8 cellular contexts compared by ENCODE assay signal in genomic region chr7:156640257-156640948, GRCh38. TPM values are rescaled to one million over a fixed set of nuclear protein-coding genes. Genes with fewer than 3 reads are reported as not detected.
A peak's percentile ranks its signal among the peaks of the same experiment; 100 is the strongest.
DNase-seq lines count a peak whose midpoint lies in the region; ATAC-seq and TF ChIP-seq lines count a peak whose summit lies in the region.

RNF32 (plus strand) TSS chr7:156640774; CDS start chr7:156643878, 3,104 bp downstream.

- ATAC-seq in GM19025 (IDR thresholded peaks at IDR 0.05; ENCODE audit: low read depth, unreplicated experiment) (peak; percentile 76), HG03342 (IDR thresholded peaks at IDR 0.05; ENCODE audit: unreplicated experiment) (peak; percentile 77), lung (ENCODE audit: insufficient read depth, low FRiP score) (peak; percentile 97)

- TF ChIP-seq CTCF in AG09319 (IDR thresholded peaks at IDR 0.05; ENCODE audit: low read depth, low read length) (no peak), lung (IDR thresholded peaks at IDR 0.05; ENCODE audit: control extremely low read depth, extremely low read depth) (no peak)

- H3K4me3 ChIP-seq in lung: peak within 1 kb of the TSS; percentile 86

- peaks cover 0 to 7% of the 10 kb centered on the region in 2 donors for H3K4me1 ChIP-seq in lung (ENCODE audit: control insufficient read depth in 2 of 2, insufficient read depth in 2 of 2, low read length in 2 of 2)

- no peaks in the 10 kb centered on the region for H3K27me3 ChIP-seq in lung (ENCODE audit: control insufficient read depth, insufficient read depth)

- no peaks in the 10 kb centered on the region for H3K36me3 ChIP-seq in lung (ENCODE audit: control insufficient read depth in 2 of 2, insufficient read depth in 2 of 2, low read length in 2 of 2)

- no peaks in the 10 kb centered on the region for H3K9me3 ChIP-seq in lung (ENCODE audit: control insufficient read depth in 2 of 2, insufficient read depth in 1 of 2, low read length in 1 of 2)

- 2% methylated on average over 74 to 85 of the region's 85 CpGs for WGBS in lung, 2 donors

- peak within 1 kb of the TSS; percentile 26 to 92 for H3K27ac ChIP-seq in lung (ENCODE audit: low read depth in 1 of 2, low read length in 1 of 2)

- DNase-seq in AG09319 (ENCODE audit: extremely low read depth, low read depth) (peak; percentile 83), NCI-H524 (lab: John Stamatoyannopoulos, UW) (peak; percentile 68 to 85), dermis microvascular lymphatic vessel endothelial cell (ENCODE audit: low read depth in 2 of 2) (peak; percentile 66 to 91), lung (ENCODE audit: low spot score) (peak; percentile 98)
- peak; percentile 93 for DNase-seq in activated CD4-positive, alpha-beta T cell treated with anti-CD3 and anti-CD28 coated beads, Interleukin-2, amount 50 U/mL, for 4 hours
- DNase-seq in stimulated activated CD4-positive, alpha-beta T cell treated with anti-CD3 and anti-CD28 coated beads, TNF-alpha, amount 100 ng/mL, for 1 hour (ENCODE audit: low read depth in 3 of 3, low spot score in 1 of 3): peak; percentile 88 to 100 (median 88)

RNA-seq across cellular contexts. Expression of gene RNF32, which starts in this region (rescaled TPM):
- total RNA-seq in dermis microvascular lymphatic vessel endothelial cell (0.25 and 0.26 TPM in 2 replicates), lung (1 to 10 TPM; 2.7 to 3.5 TPM)
- polyA plus RNA-seq in lung: 1 to 10 TPM; 1.5 to 3.9 TPM

Comparison
In these comparisons a context has a peak if more than half of its experiments do, and no peak if none do; other contexts are left out.
1. Peak in every context shown above with its lines: DNase-seq, ATAC-seq, H3K4me3 ChIP-seq and H3K27ac ChIP-seq.
2. Peak in DNase-seq in dermis microvascular lymphatic vessel endothelial cell; RNA of the gene not detected or under 1 TPM.